8 cellular contexts compared by ENCODE assay signal in genomic region chr12:11500222-11500860, GRCh38.
DNase-seq lines count a peak whose midpoint lies in the region; ATAC-seq, FAIRE-seq and TF ChIP-seq lines count a peak whose summit lies in the region.

No MANE protein-coding gene starts in this region.

- peaks cover 8 to 11% of the 10 kb centered on the region in 2 donors for H3K4me1 Mint-ChIP-seq in immature natural killer cell

- H3K27me3 ChIP-seq in MG63 (peaks cover 3% of the 10 kb centered on the region; the same call in 1 of the 2 replicates), bronchial epithelial cell (ENCODE audit: control insufficient read depth, insufficient read depth, low read length) (peaks cover 6% of the 10 kb centered on the region)

- peak overlapping the region in 1 of 5 donors; percentile 15 for H3K4me3 Mint-ChIP-seq in immature natural killer cell

- H3K27me3 Mint-ChIP-seq in immature natural killer cell (ENCODE audit: low read depth in 3 of 3) = peaks cover 7 to 26% (median 10%) of the 10 kb centered on the region in 3 donors

- H3K9me3 Mint-ChIP-seq in immature natural killer cell = peaks cover 0 to 5% (median 0%) of the 10 kb centered on the region in 6 donors

- H3K4me3 ChIP-seq in MG63 (no peak overlapping the region), bronchial epithelial cell (ENCODE audit: low read depth, low read length) (no peak overlapping the region)

- no peaks in the 10 kb centered on the region for H3K36me3 Mint-ChIP-seq in immature natural killer cell

- H3K36me3 ChIP-seq in MG63 (no peaks in the 10 kb centered on the region), bronchial epithelial cell (ENCODE audit: control insufficient read depth, insufficient read depth, low read length) (no peaks in the 10 kb centered on the region)

- ATAC-seq in HG03521 (IDR thresholded peaks at IDR 0.05; ENCODE audit: unreplicated experiment) = no peak

- FAIRE-seq in bronchial epithelial cell (lab: Jason Lieb, UNC) = no peak

- peak; percentile 32 for DNase-seq in GM04504 (ENCODE audit: low read depth)
- peak; percentile 63 for DNase-seq in MG63
- peak; percentile 72 for DNase-seq in activated CD4-positive, CD25-positive, alpha-beta regulatory T cell treated with anti-CD3 and anti-CD28 coated beads, Interleukin-2, amount 50 U/mL, for 72 hours
- DNase-seq in bronchial epithelial cell (ENCODE audit: low read depth) = peak; percentile 48
- DNase-seq in immature natural killer cell = peak; percentile 72 to 78 (median 78)
- DNase-seq in stimulated activated CD4-positive, alpha-beta T cell treated with anti-CD3 and anti-CD28 coated beads, Interleukin-12 subunit alpha, Interleukin-12 subunit beta, amount 100 ng/mL, for 48 hours (ENCODE audit: low read depth in 2 of 3, low spot score in 1 of 3) = peak; percentile 62 to 80 (median 69)
- DNase-seq in SW480 (ENCODE audit: low spot score) = no peak

- no peak overlapping the region for H3K27ac Mint-ChIP-seq in immature natural killer cell

- no peak for TF ChIP-seq CTCF in bronchial epithelial cell (IDR thresholded peaks at IDR 0.05; ENCODE audit: insufficient read depth, low read length, severe bottlenecking)

- H3K9me3 ChIP-seq in MG63 = no peaks in the 10 kb centered on the region
